In genomic region chr4:77188498-77189187, GRCh38 we compare ENCODE assay signal across 18 cellular contexts.
"Had no signal": no experiment of that assay in that cellular context is flagged by ENCODE, and none has a peak within 500 bp of the region (broad histone marks: within the 10 kb centered on the region; RNA-seq: fewer than 3 reads in every experiment).

No MANE protein-coding gene starts in this region.

- H3K9me3 ChIP-seq: colonic mucosa, left lung, neutrophil, tibial nerve, vagina had no signal

- H3K4me3 ChIP-seq: cardiac muscle cell, colonic mucosa, left lung, tibial nerve, vagina had no signal

- ATAC-seq: left lung had no signal

- H3K36me3 ChIP-seq: cardiac muscle cell, colonic mucosa, left lung, neutrophil, tibial nerve, vagina, WERI-Rb-1 had no signal

- H3K27ac ChIP-seq: cardiac muscle cell, colonic mucosa, left lung, neutrophil, parathyroid adenoma, tibial nerve, vagina, WERI-Rb-1 had no signal

- H3K27me3 ChIP-seq: colonic mucosa, left lung, neutrophil, tibial nerve, vagina had no signal

- DNase-seq: activated CD4-positive, alpha-beta T cell treated with anti-CD3 and anti-CD28 coated beads, Interleukin-2, amount 50 U/mL, for 4 hours; colonic mucosa; kidney; left lung; midbrain; naive B cell; retina; stimulated activated CD4-positive, alpha-beta T cell treated with anti-CD3 and anti-CD28 coated beads, Interleukin-12 subunit alpha, Interleukin-12 subunit beta, amount 100 ng/mL, for 4 hours; stimulated activated CD4-positive, alpha-beta T cell treated with anti-CD3 and anti-CD28 coated beads, Interleukin-1b, Interleukin-23, amount 100 ng/mL, for 48 hours; stimulated activated CD8-positive, alpha-beta memory T cell treated with anti-CD3 and anti-CD28 coated beads, Interleukin-4, amount 100 ng/mL, for 48 hours; stimulated activated naive CD4-positive, alpha-beta T cell treated with Interleukin-2 at 50 U/mL for 16 hours; T-helper 2 cell; WERI-Rb-1 had no signal

- H3K9ac ChIP-seq: parathyroid adenoma had no signal

- H3K4me1 ChIP-seq: colonic mucosa, left lung, parathyroid adenoma, tibial nerve, vagina had no signal
